In genomic region chr11:76919887-76920746, GRCh38 we compare ENCODE assay signal across 8 cellular contexts. TPM values are rescaled to one million over a fixed set of nuclear protein-coding genes. Genes with fewer than 3 reads are reported as not detected.
DNase-seq lines count a peak whose midpoint lies in the region; ATAC-seq and TF ChIP-seq lines count a peak whose summit lies in the region.

No MANE protein-coding gene starts in this region.

- H3K4me3 ChIP-seq in testis = no peak overlapping the region

- ATAC-seq in GM21381 (IDR thresholded peaks at IDR 0.05; ENCODE audit: unreplicated experiment) (peak; percentile 62), foreskin keratinocyte (peak; percentile 64)

- H3K27me3 ChIP-seq in foreskin keratinocyte (no peaks in the 10 kb centered on the region), testis (no peaks in the 10 kb centered on the region)

- 33 to 36% methylated on average over 7 of the region's 7 CpGs for WGBS in testis, 2 donors

- no peak for TF ChIP-seq POLR2A in testis (IDR thresholded peaks at IDR 0.05)

- H3K36me3 ChIP-seq in testis (ENCODE audit: low read depth, missing control alignments) = no peaks in the 10 kb centered on the region

- peaks cover 4% of the 10 kb centered on the region for H3K4me1 ChIP-seq in foreskin keratinocyte
- no peaks in the 10 kb centered on the region for H3K4me1 ChIP-seq in testis

- DNase-seq in MV-4-11 (lab: John Stamatoyannopoulos, UW) (peak; percentile 79), SIG-M5 treated with dmso at 0.1 percent for 504 hours (lab: John Stamatoyannopoulos, UW; ENCODE audit: unreplicated experiment) (peak; percentile 88), foreskin keratinocyte (peak; percentile 24 to 64), non-pigmented ciliary epithelial cell (ENCODE audit: low read depth) (peak; percentile 53), testis (peak; percentile 88)
- peak; percentile 75 for DNase-seq in activated effector memory CD4-positive, alpha-beta T cell treated with anti-CD3 and anti-CD28 coated beads, Interleukin-2, amount 50 U/mL, for 16 hours

- TF ChIP-seq CTCF in C4-2B (conservative IDR thresholded peaks at IDR 0.05) = peak; percentile 94
- peak; percentile 95 for TF ChIP-seq CTCF in foreskin keratinocyte (conservative IDR thresholded peaks at IDR 0.05)
- peak; percentile 74 to 94 (median 80) for TF ChIP-seq CTCF in testis (IDR thresholded peaks at IDR 0.05)

- H3K27ac ChIP-seq in C4-2B = no peak overlapping the region
- H3K27ac ChIP-seq in foreskin keratinocyte = no peak overlapping the region
- no peak overlapping the region for H3K27ac ChIP-seq in testis

- intact Hi-C loops in testis (cut with DNase I; ENCODE audit: low total_unique reads) = loop anchor here (10.0 kb wide), 1 partner anchor 115 kb away; no protein-coding TSS in a partner anchor

- no peaks in the 10 kb centered on the region for H3K9me3 ChIP-seq in testis

RNA-seq across cellular contexts. Expression of gene ACER3, which starts 59.4 kb away (rescaled TPM):
- total RNA-seq in foreskin keratinocyte (23.1 and 30.8 TPM in 2 replicates), testis (10 to 100 TPM; 14.6 to 23.7 TPM)
- polyA plus RNA-seq in foreskin keratinocyte (9.8 and 14.7 TPM in 2 replicates), testis (ENCODE audit: insufficient read depth, low read depth, low replicate concordance) (34.8 TPM)
